In genomic region chr14:104346112-104346462, GRCh38 we compare ENCODE assay signal across 17 cellular contexts.
DNase-seq lines count a peak whose midpoint lies in the region; ATAC-seq and TF ChIP-seq lines count a peak whose summit lies in the region.
"Had no signal": no experiment of that assay in that cellular context is flagged by ENCODE, and none has a peak within 500 bp of the region (broad histone marks: within the 10 kb centered on the region; RNA-seq: fewer than 3 reads in every experiment).

No MANE protein-coding gene starts in this region.

- H3K27ac Mint-ChIP-seq in GM23338 = no peak overlapping the region
- H3K27ac Mint-ChIP-seq: CD14-positive monocyte had no signal

- peaks cover 0 to 26% (median 8%) of the 10 kb centered on the region in 7 donors for H3K27me3 ChIP-seq in heart right ventricle
- no peaks in the 10 kb centered on the region for H3K27me3 ChIP-seq in GM23338 (ENCODE audit: insufficient read depth)

- peaks cover 0 to 3% (median 0%) of the 10 kb centered on the region in 11 donors for H3K9me3 ChIP-seq in heart right ventricle
- H3K9me3 ChIP-seq: SK-N-SH had no signal

- H3K4me3 ChIP-seq in heart right ventricle (no peak overlapping the region), GM23338 (no peak overlapping the region)
- H3K4me3 ChIP-seq: K562 had no signal

- no peaks in the 10 kb centered on the region for H3F3A ChIP-seq in GM23338 (replicated peaks; ENCODE audit: low read depth)

- H3K4me1 Mint-ChIP-seq in GM23338 = peaks cover 11% of the 10 kb centered on the region
- H3K4me1 Mint-ChIP-seq: CD14-positive monocyte had no signal

- DNase-seq in Right ventricle myocardium superior = peak; percentile 22
- DNase-seq in heart right ventricle = no peak
- DNase-seq in RWPE1 (ENCODE audit: low spot score) = peak; percentile 32
- peak; percentile 55 for DNase-seq in islet precursor cell
- peak; percentile 38 for DNase-seq in ureter (ENCODE audit: low spot score)
- no peak for DNase-seq in LoVo (ENCODE audit: low spot score)
- DNase-seq in GM23338 (ENCODE audit: low spot score) = no peak
- DNase-seq: HCEC 1CT, NCI-H1048, NCI-H1436 treated with DMSO at 0.1 percent for 48 hours, NCI-H2029 treated with DMSO at 0.1 percent for 48 hours, NCI-H510A treated with DMSO at 0.1 percent for 48 hours, NCI-H82, SK-N-SH had no signal

- WGBS in heart right ventricle, 2 donors = 92% methylated on average over 16 of the region's 16 CpGs

- no peak overlapping the region for H2AFZ ChIP-seq in GM23338

- no peaks in the 10 kb centered on the region for H3K36me3 ChIP-seq in heart right ventricle
- 0 out of 2 replicates have a peak, but pooled peaks cover 4% of the 10 kb centered on the region for H3K36me3 ChIP-seq in GM23338 (ENCODE audit: insufficient read depth)

- H3K4me1 ChIP-seq in heart right ventricle = peaks cover 0 to 17% (median 7%) of the 10 kb centered on the region in 9 donors
- no peaks in the 10 kb centered on the region; the same call in 1 of the 2 replicates for H3K4me1 ChIP-seq in GM23338 (ENCODE audit: insufficient read depth)

- no peak for TF ChIP-seq CTCF in heart right ventricle (IDR thresholded peaks at IDR 0.05)
- no peak for TF ChIP-seq CTCF in RWPE1 (conservative IDR thresholded peaks at IDR 0.05; ENCODE audit: low read depth)
- no peak for TF ChIP-seq CTCF in GM23338 (conservative IDR thresholded peaks at IDR 0.05; ENCODE audit: low read depth in 2 of 2)

- H3K27me3 Mint-ChIP-seq in GM23338 (ENCODE audit: insufficient read depth, low read depth, poor library complexity) = peaks cover 8% of the 10 kb centered on the region

- H3K9me2 ChIP-seq in GM23338 (ENCODE audit: insufficient read depth) = peaks cover 7% of the 10 kb centered on the region
- H3K9me2 ChIP-seq: SK-N-SH had no signal

- peaks cover 8% of the 10 kb centered on the region for H3K9me3 Mint-ChIP-seq in GM23338

- intact Hi-C loops in Right ventricle myocardium superior (cut with DNase I) (no loop called here), heart right ventricle (cut with DNase I) (no loop called here)

- H3K79me2 ChIP-seq in GM23338 (replicated peaks; ENCODE audit: insufficient read depth) = no peaks in the 10 kb centered on the region

- no peak overlapping the region for H3K4me3 Mint-ChIP-seq in GM23338
- H3K4me3 Mint-ChIP-seq: CD14-positive monocyte had no signal

- no peaks in the 10 kb centered on the region for H4K20me1 ChIP-seq in GM23338 (replicated peaks; ENCODE audit: insufficient read depth)

- ATAC-seq in Right ventricle myocardium superior (ENCODE audit: poor library complexity) (no peak), heart right ventricle (no peak), SK-N-SH treated with all-trans-retinoic acid at 6 μM for 48 hours (no peak), GM23338 (no peak)
- ATAC-seq: K562 had no signal

- no peak overlapping the region for H3K27ac ChIP-seq in heart right ventricle
- no peak overlapping the region for H3K27ac ChIP-seq in RWPE1
- H3K27ac ChIP-seq in GM23338 (ENCODE audit: low read depth) = no peak overlapping the region

- H3K36me3 Mint-ChIP-seq in GM23338 (ENCODE audit: low read depth) = peaks cover 7% of the 10 kb centered on the region
- H3K36me3 Mint-ChIP-seq: CD14-positive monocyte had no signal

- CTCF ChIA-PET in RWPE1 (lab: Yijun Ruan, JAX) = interaction anchor here (1.7 kb wide), 1 partner anchor 208 kb away, joined by 7 read pairs; no protein-coding TSS in a partner anchor

- H3K4me2 ChIP-seq in GM23338 = no peak overlapping the region
- H3K4me2 ChIP-seq: SK-N-SH had no signal

- POLR2A ChIA-PET in RWPE1 (lab: Yijun Ruan, JAX; ENCODE audit: low non-redundant PET) = no interaction called here

TF ChIP-seq in SK-N-SH treated with all-trans-retinoic acid at 6 μM for 48 hours, 23 proteins besides CTCF, POLR2A, EP300 and RAD21:
- TF ChIP-seq, protein P1, sequence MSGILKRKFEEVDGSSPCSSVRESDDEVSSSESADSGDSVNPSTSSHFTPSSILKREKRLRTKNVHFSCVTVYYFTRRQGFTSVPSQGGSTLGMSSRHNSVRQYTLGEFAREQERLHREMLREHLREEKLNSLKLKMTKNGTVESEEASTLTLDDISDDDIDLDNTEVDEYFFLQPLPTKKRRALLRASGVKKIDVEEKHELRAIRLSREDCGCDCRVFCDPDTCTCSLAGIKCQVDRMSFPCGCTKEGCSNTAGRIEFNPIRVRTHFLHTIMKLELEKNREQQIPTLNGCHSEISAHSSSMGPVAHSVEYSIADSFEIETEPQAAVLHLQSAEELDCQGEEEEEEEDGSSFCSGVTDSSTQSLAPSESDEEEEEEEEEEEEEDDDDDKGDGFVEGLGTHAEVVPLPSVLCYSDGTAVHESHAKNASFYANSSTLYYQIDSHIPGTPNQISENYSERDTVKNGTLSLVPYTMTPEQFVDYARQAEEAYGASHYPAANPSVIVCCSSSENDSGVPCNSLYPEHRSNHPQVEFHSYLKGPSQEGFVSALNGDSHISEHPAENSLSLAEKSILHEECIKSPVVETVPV (CRISPR knock-in tag; IDR thresholded peaks at IDR 0.05) = no peak
- no peak for TF ChIP-seq TOX (CRISPR knock-in tag; IDR thresholded peaks at IDR 0.05; ENCODE audit: borderline replicate concordance)
- TF ChIP-seq TCF4 (CRISPR knock-in tag; IDR thresholded peaks at IDR 0.05; ENCODE audit: borderline replicate concordance) = no peak
- no peak for TF ChIP-seq ARNTL (CRISPR knock-in tag; IDR thresholded peaks at IDR 0.05; ENCODE audit: borderline replicate concordance, low read depth)
- TF ChIP-seq OSR1 (CRISPR knock-in tag; IDR thresholded peaks at IDR 0.05) = no peak
- TF ChIP-seq ISL1 (CRISPR knock-in tag; IDR thresholded peaks at IDR 0.05) = no peak
- no peak for TF ChIP-seq ZFP30 (CRISPR knock-in tag; IDR thresholded peaks at IDR 0.05)
- TF ChIP-seq ZNF565 (CRISPR knock-in tag; conservative IDR thresholded peaks at IDR 0.05; ENCODE audit: low read depth) = no peak
- TF ChIP-seq ZFP3 (CRISPR knock-in tag; IDR thresholded peaks at IDR 0.05) = no peak
- TF ChIP-seq ESRRG (CRISPR knock-in tag; IDR thresholded peaks at IDR 0.05) = no peak

TF ChIP-seq in GM23338, 12 proteins besides CTCF, POLR2A, EP300 and RAD21 (continues in another document):
- TF ChIP-seq ETS1 (IDR thresholded peaks at IDR 0.05) (no peak), JUNB (IDR thresholded peaks at IDR 0.05; ENCODE audit: unreplicated experiment) (no peak), NANOG (IDR thresholded peaks at IDR 0.05; ENCODE audit: borderline replicate concordance) (no peak), ZNF114 (CRISPR knock-in tag; IDR thresholded peaks at IDR 0.05) (no peak), STAT1 (IDR thresholded peaks at IDR 0.05; ENCODE audit: unreplicated experiment) (no peak), ZNF331 (CRISPR knock-in tag; IDR thresholded peaks at IDR 0.05; ENCODE audit: low read depth) (no peak)

Comparison
In these comparisons a context has a peak if more than half of its experiments do, and no peak if none do; other contexts are left out.
1. DNase-seq: peak in Right ventricle myocardium superior (single experiment), RWPE1 (single experiment), islet precursor cell (single experiment) and ureter (single experiment); none in heart right ventricle (0 of 2), LoVo (single experiment) and GM23338 (single experiment).